9 cellular contexts compared by ENCODE assay signal in genomic region chr7:25029075-25029474, GRCh38. TPM values are rescaled to one million over a fixed set of nuclear protein-coding genes. Genes with fewer than 3 reads are reported as not detected.
A peak's percentile ranks its signal among the peaks of the same experiment; 100 is the strongest.
DNase-seq lines count a peak whose midpoint lies in the region; ATAC-seq and TF ChIP-seq lines count a peak whose summit lies in the region.
"Had no signal": no experiment of that assay in that cellular context is flagged by ENCODE, and none has a peak within 500 bp of the region (broad histone marks: within the 10 kb centered on the region; RNA-seq: fewer than 3 reads in every experiment).

No MANE protein-coding gene starts in this region.

- peak overlapping the region; percentile 88 for H3K27ac Mint-ChIP-seq in CD8-positive, alpha-beta T cell
- H3K27ac Mint-ChIP-seq in activated naive CD4-positive, alpha-beta T cell treated with anti-CD3 and anti-CD28 coated beads, Interleukin-2, amount 50 U/mL, for 72 hours = peak overlapping the region; percentile 80 to 89

- POLR2A ChIA-PET in CD8-positive, alpha-beta T cell (lab: Charles Lee) = interaction anchor here (0.9 to 2.0 kb wide), 3 partner anchors 27 to 96 kb away, joined by 3 to 10 read pairs (median 5); partner anchors contain the start of genes CYCS and OSBPL3

- H3K9me2 ChIP-seq in Loucy (replicated peaks; ENCODE audit: low read depth, low read length) = no peaks in the 10 kb centered on the region

- H3K79me2 ChIP-seq in Loucy (ENCODE audit: insufficient read depth, low read length) = no peaks in the 10 kb centered on the region

- no peaks in the 10 kb centered on the region for H3K27me3 Mint-ChIP-seq in CD8-positive, alpha-beta T cell (ENCODE audit: low read depth)

- H3K9me3 ChIP-seq in CD8-positive, alpha-beta T cell (ENCODE audit: low read length) = no peaks in the 10 kb centered on the region
- H3K9me3 ChIP-seq in Loucy (ENCODE audit: insufficient read depth, low read depth, low read length) (no peaks in the 10 kb centered on the region), mesodermal cell (ENCODE audit: control insufficient read depth, low read length) (no peaks in the 10 kb centered on the region)

- H3K36me3 ChIP-seq in CD8-positive, alpha-beta T cell (ENCODE audit: insufficient read depth, low read length) = no peaks in the 10 kb centered on the region
- no peaks in the 10 kb centered on the region for H3K36me3 ChIP-seq in Loucy (ENCODE audit: insufficient read depth, low read length)
- no peaks in the 10 kb centered on the region for H3K36me3 ChIP-seq in mesodermal cell (ENCODE audit: control insufficient read depth, insufficient read depth, low read length)

- intact Hi-C loops in CD8-positive, alpha-beta T cell (cut with DNase I, micrococcal nuclease) = no loop called here
- intact Hi-C loops in sciatic nerve (cut with DNase I) = no loop called here

- DNase-seq in CD8-positive, alpha-beta T cell = peak in 1 of 7 experiments; percentile 59
- no peak for DNase-seq in activated naive CD4-positive, alpha-beta T cell treated with anti-CD3 and anti-CD28 coated beads, Interleukin-2, amount 50 U/mL, for 72 hours (ENCODE audit: low spot score in 2 of 2)
- DNase-seq in NCI-H2171 (lab: John Stamatoyannopoulos, UW) = no peak
- DNase-seq in NCI-H2081 treated with DMSO at 0.1 percent for 48 hours (lab: John Stamatoyannopoulos, UW) = no peak
- DNase-seq in sciatic nerve (ENCODE audit: low spot score) = no peak
- DNase-seq: caudate nucleus had no signal

- 100% methylated on average over 1 of the region's 1 CpG for WGBS in mesodermal cell (ENCODE audit: insufficient coverage in 2 of 2), 2 experiments

- peak overlapping the region; percentile 34; the same call in 1 of the 2 replicates for H2AFZ ChIP-seq in Loucy (ENCODE audit: low read length)

- H3K4me3 ChIP-seq in CD8-positive, alpha-beta T cell (ENCODE audit: low read depth, low read length) = no peak overlapping the region
- H3K4me3 ChIP-seq in Loucy (ENCODE audit: low read length, poor library complexity, severe bottlenecking) (no peak overlapping the region), mesodermal cell (ENCODE audit: extremely low read depth, insufficient read depth, low read length, poor library complexity, severe bottlenecking) (no peak overlapping the region)

- H3K27ac ChIP-seq in CD8-positive, alpha-beta T cell (ENCODE audit: low read depth, low read length) = peak overlapping the region; percentile 12
- peak overlapping the region; percentile 90 for H3K27ac ChIP-seq in mesodermal cell (ENCODE audit: low read depth, low read length, severe bottlenecking)

- peaks cover 23% of the 10 kb centered on the region for H3K4me1 ChIP-seq in CD8-positive, alpha-beta T cell (ENCODE audit: insufficient read depth, low read length)
- H3K4me1 ChIP-seq in Loucy (ENCODE audit: insufficient read depth, low read length, poor library complexity, severe bottlenecking) = peaks cover 15% of the 10 kb centered on the region
- peaks cover 44% of the 10 kb centered on the region for H3K4me1 ChIP-seq in mesodermal cell (ENCODE audit: control insufficient read depth, insufficient read depth, low read length, poor library complexity, severe bottlenecking)

- CTCF ChIA-PET in CD8-positive, alpha-beta T cell (lab: Charles Lee) = interaction anchor here (1.0 to 1.7 kb wide), 5 partner anchors 40 to 69 kb away, joined by 3 to 7 read pairs (median 4); no protein-coding TSS in a partner anchor

- H3K4me2 ChIP-seq in Loucy (ENCODE audit: low read depth, low read length, poor library complexity, severe bottlenecking) = peak overlapping the region; percentile 12

- H3F3A ChIP-seq in Loucy (ENCODE audit: low read depth) = no peaks in the 10 kb centered on the region

- H3K9ac ChIP-seq in Loucy (ENCODE audit: low read depth, low read length, poor library complexity, severe bottlenecking) = no peak overlapping the region

- peak; percentile 59 for ATAC-seq in CD8-positive, alpha-beta T cell
- peak; percentile 40 to 60 for ATAC-seq in activated naive CD4-positive, alpha-beta T cell treated with anti-CD3 and anti-CD28 coated beads, Interleukin-2, amount 50 U/mL, for 72 hours
- ATAC-seq in GM21515 (IDR thresholded peaks at IDR 0.05; ENCODE audit: unreplicated experiment) (no peak), sciatic nerve (no peak)

- H3K36me3 Mint-ChIP-seq in CD8-positive, alpha-beta T cell = no peaks in the 10 kb centered on the region
- peaks cover 0 to 20% of the 10 kb centered on the region in 2 donors for H3K36me3 Mint-ChIP-seq in activated naive CD4-positive, alpha-beta T cell treated with anti-CD3 and anti-CD28 coated beads, Interleukin-2, amount 50 U/mL, for 72 hours

- TF ChIP-seq CTCF in CD8-positive, alpha-beta T cell (IDR thresholded peaks at IDR 0.05) = no peak
- TF ChIP-seq CTCF in Loucy (conservative IDR thresholded peaks at IDR 0.05; ENCODE audit: low read length) = no peak

- H3K4me3 Mint-ChIP-seq in CD8-positive, alpha-beta T cell = peak overlapping the region; percentile 32

- H3K27me3 ChIP-seq in CD8-positive, alpha-beta T cell (ENCODE audit: insufficient read depth, low read length) = no peaks in the 10 kb centered on the region
- H3K27me3 ChIP-seq in Loucy (ENCODE audit: insufficient read depth, low read length, poor library complexity, severe bottlenecking) = no peaks in the 10 kb centered on the region

- no peaks in the 10 kb centered on the region for H3K9me3 Mint-ChIP-seq in CD8-positive, alpha-beta T cell
- H3K9me3 Mint-ChIP-seq in activated naive CD4-positive, alpha-beta T cell treated with anti-CD3 and anti-CD28 coated beads, Interleukin-2, amount 50 U/mL, for 72 hours = peaks cover 0 to 8% of the 10 kb centered on the region in 2 donors

- peaks cover 29% of the 10 kb centered on the region for H3K4me1 Mint-ChIP-seq in CD8-positive, alpha-beta T cell (ENCODE audit: low read depth)

- no peaks in the 10 kb centered on the region for H4K20me1 ChIP-seq in Loucy (ENCODE audit: insufficient read depth, low read length, poor library complexity, severe bottlenecking)

RNA-seq across cellular contexts. Expression of gene OSBPL3, which starts 49.1 kb away (rescaled TPM):
- total RNA-seq in CD8-positive, alpha-beta T cell = 10 to 100 TPM; 12.0 to 13.8 TPM
- total RNA-seq in activated naive CD4-positive, alpha-beta T cell treated with anti-CD3 and anti-CD28 coated beads, Interleukin-2, amount 50 U/mL, for 72 hours = 10 to 100 TPM; 42.2 to 52.0 TPM
- polyA plus RNA-seq in mesodermal cell (2013, experiment 1 of 2) = 9.0 TPM
- 10.6 TPM for polyA plus RNA-seq in mesodermal cell (2013, experiment 2 of 2)
- 11.0 TPM for total RNA-seq in sciatic nerve

Comparison
In these comparisons a context has a peak if more than half of its experiments do, and no peak if none do; other contexts are left out.
1. ATAC-seq: peak in CD8-positive, alpha-beta T cell (single experiment) and activated naive CD4-positive, alpha-beta T cell treated with anti-CD3 and anti-CD28 coated beads, Interleukin-2, amount 50 U/mL, for 72 hours (2 of 2); none in GM21515 (single experiment) and sciatic nerve (single experiment).